In the genomic region with DNA sequence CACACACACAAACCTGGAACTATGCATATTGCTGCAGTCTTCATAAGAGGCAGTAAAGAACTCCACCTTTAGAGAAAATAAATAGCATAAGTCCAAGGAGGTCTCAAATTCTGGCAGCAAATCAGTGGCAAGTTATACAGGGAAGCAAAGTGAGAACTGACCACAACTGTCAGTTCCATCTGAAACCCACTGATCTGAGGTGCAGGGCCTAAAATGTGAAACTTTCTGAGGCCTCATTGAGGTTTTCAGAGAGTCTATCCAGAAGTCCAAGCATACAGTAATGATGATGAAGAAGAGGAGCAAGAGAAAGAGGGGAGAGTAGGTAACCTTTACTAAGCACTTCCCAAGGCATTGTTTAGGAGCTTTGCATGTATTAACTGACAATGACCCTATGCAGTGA, we compare ENCODE assay signal across 37 cellular contexts. TPM values are rescaled to one million over a fixed set of nuclear protein-coding genes. Genes with fewer than 3 reads are reported as not detected.
"Had no signal": no experiment of that assay in that cellular context is flagged by ENCODE, and none has a peak within 500 bp of the region (broad histone marks: within the 10 kb centered on the region; RNA-seq: fewer than 3 reads in every experiment).

No MANE protein-coding gene starts in this region.

- DNase-seq: activated effector memory CD4-positive, alpha-beta T cell treated with anti-CD3 and anti-CD28 coated beads, Interleukin-2, amount 50 U/mL, for 16 hours; activated effector memory CD4-positive, alpha-beta T cell treated with Interleukin-2 at 50 U/mL for 16 hours; activated gamma-delta T cell; activated gamma-delta T cell treated with Interleukin-2 at 50 U/mL for 16 hours; activated naive CD4-positive, alpha-beta T cell; activated naive CD4-positive, alpha-beta T cell treated with anti-CD3 and anti-CD28 coated beads for 36 hours; activated naive CD4-positive, alpha-beta T cell treated with anti-CD3 and anti-CD28 coated beads, Interleukin-2, amount 10 ng/mL, durations not matched to agents 7 days and 5 days; activated naive CD4-positive, alpha-beta T cell treated with anti-CD3 and anti-CD28 coated beads, Interleukin-2, amount 50 U/mL, for 16 hours; activated naive CD4-positive, alpha-beta T cell treated with Interleukin-2 at 50 U/mL for 16 hours; activated naive CD8-positive, alpha-beta T cell treated with anti-CD3 and anti-CD28 coated beads for 36 hours; activated naive CD8-positive, alpha-beta T cell treated with anti-CD3 and anti-CD28 coated beads, Interleukin-2, amount 10 ng/mL, durations not matched to agents 7 days and 5 days; activated naive CD8-positive, alpha-beta T cell treated with anti-CD3 and anti-CD28 coated beads, Interleukin-2, amount 50 U/mL, for 24 hours; activated T-cell treated with anti-CD3 and anti-CD28 coated beads, Interleukin-2, amount 50 U/mL, for 24 hours; activated T-cell treated with anti-CD3 and anti-CD28 coated beads, Interleukin-2, amount 50 U/mL, for 4 hours; activated T-cell treated with anti-CD3 and anti-CD28 coated beads, Interleukin-2, amount 50 U/mL, for 48 hours; activated T-cell treated with anti-CD3 and anti-CD28 coated beads, Interleukin-2, amount 50 U/mL, for 72 hours; adrenal gland; amniotic stem cell; amygdala; anterior cingulate cortex; aorta; body of pancreas; brain microvascular endothelial cell; caudate nucleus; central memory CD4-positive, alpha-beta T cell; cerebellar nuclear complex had no signal

- H3K4me1 ChIP-seq: adrenal gland, ascending aorta, body of pancreas, breast epithelium had no signal

- H3K9me3 Mint-ChIP-seq: activated naive CD4-positive, alpha-beta T cell treated with anti-CD3 and anti-CD28 coated beads for 36 hours; activated naive CD4-positive, alpha-beta T cell treated with anti-CD3 and anti-CD28 coated beads, Interleukin-2, amount 10 ng/mL, durations not matched to agents 7 days and 5 days; activated naive CD4-positive, alpha-beta T cell treated with anti-CD3 and anti-CD28 coated beads, Interleukin-2, amount 50 U/mL, for 24 hours; activated naive CD8-positive, alpha-beta T cell treated with anti-CD3 and anti-CD28 coated beads for 36 hours; activated naive CD8-positive, alpha-beta T cell treated with anti-CD3 and anti-CD28 coated beads, Interleukin-2, amount 10 ng/mL, durations not matched to agents 7 days and 5 days; activated naive CD8-positive, alpha-beta T cell treated with anti-CD3 and anti-CD28 coated beads, Interleukin-2, amount 50 U/mL, for 24 hours; activated T-cell treated with anti-CD3 and anti-CD28 coated beads, Interleukin-2, amount 50 U/mL, for 24 hours; activated T-cell treated with anti-CD3 and anti-CD28 coated beads, Interleukin-2, amount 50 U/mL, for 4 hours; activated T-cell treated with anti-CD3 and anti-CD28 coated beads, Interleukin-2, amount 50 U/mL, for 72 hours; activated T-helper 1 cell treated with anti-CD3 and anti-CD28 coated beads, Interleukin-12 subunit alpha, Interleukin-12 subunit beta, Interleukin-2, Interleukin-4 antibody, amounts not matched to agents 30 ng/mL and 10 ng/mL and 1 ng/mL, durations not matched to agents 14 hours and 24 hours and 36 hours; activated T-helper 17 cell treated with anti-CD3 and anti-CD28 coated beads, Interleukin-2, amount 50 U/mL, for 72 hours; central memory CD8-positive, alpha-beta T cell had no signal

- H3K4me1 Mint-ChIP-seq: activated naive CD4-positive, alpha-beta T cell treated with anti-CD3 and anti-CD28 coated beads, Interleukin-2, amount 10 ng/mL, durations not matched to agents 7 days and 5 days; activated naive CD4-positive, alpha-beta T cell treated with anti-CD3 and anti-CD28 coated beads, Interleukin-2, amount 50 U/mL, for 24 hours; activated naive CD8-positive, alpha-beta T cell treated with anti-CD3 and anti-CD28 coated beads for 36 hours; activated naive CD8-positive, alpha-beta T cell treated with anti-CD3 and anti-CD28 coated beads, Interleukin-2, amount 10 ng/mL, durations not matched to agents 7 days and 5 days; activated naive CD8-positive, alpha-beta T cell treated with anti-CD3 and anti-CD28 coated beads, Interleukin-2, amount 50 U/mL, for 24 hours; activated T-helper 17 cell treated with anti-CD3 and anti-CD28 coated beads, Interleukin-2, amount 50 U/mL, for 72 hours; brain; central memory CD8-positive, alpha-beta T cell had no signal

- H3K36me3 Mint-ChIP-seq: activated naive CD4-positive, alpha-beta T cell treated with anti-CD3 and anti-CD28 coated beads, Interleukin-2, amount 10 ng/mL, durations not matched to agents 7 days and 5 days; activated naive CD4-positive, alpha-beta T cell treated with anti-CD3 and anti-CD28 coated beads, Interleukin-2, amount 50 U/mL, for 24 hours; activated naive CD4-positive, alpha-beta T cell treated with anti-CD3 and anti-CD28 coated beads, Interleukin-2, amount 50 U/mL, for 72 hours; activated naive CD8-positive, alpha-beta T cell; activated naive CD8-positive, alpha-beta T cell treated with anti-CD3 and anti-CD28 coated beads for 36 hours; activated naive CD8-positive, alpha-beta T cell treated with anti-CD3 and anti-CD28 coated beads, Interleukin-2, amount 10 ng/mL, durations not matched to agents 7 days and 5 days; brain had no signal

- H3K27me3 ChIP-seq: adrenal gland, ascending aorta, body of pancreas, brain microvascular endothelial cell, breast epithelium, cardiac muscle cell had no signal

- H3K4me3 ChIP-seq: adrenal gland, ascending aorta, body of pancreas, breast epithelium, cardiac muscle cell had no signal

- H3K27me3 Mint-ChIP-seq: activated naive CD4-positive, alpha-beta T cell treated with anti-CD3 and anti-CD28 coated beads, Interleukin-2, amount 10 ng/mL, durations not matched to agents 7 days and 5 days; activated naive CD8-positive, alpha-beta T cell; activated naive CD8-positive, alpha-beta T cell treated with anti-CD3 and anti-CD28 coated beads for 36 hours; activated naive CD8-positive, alpha-beta T cell treated with anti-CD3 and anti-CD28 coated beads, Interleukin-2, amount 50 U/mL, for 24 hours; activated T-cell treated with anti-CD3 and anti-CD28 coated beads, Interleukin-2, amount 50 U/mL, for 24 hours; central memory CD8-positive, alpha-beta T cell had no signal

- H3K36me3 ChIP-seq: adrenal gland, ascending aorta, brain microvascular endothelial cell, breast epithelium, cardiac muscle cell had no signal

- H3K9me3 ChIP-seq: adrenal gland, ascending aorta, body of pancreas, breast epithelium had no signal

- H3K27ac ChIP-seq: adrenal gland, ascending aorta, body of pancreas, brain microvascular endothelial cell, breast epithelium, cardiac muscle cell had no signal

- ATAC-seq: activated naive CD4-positive, alpha-beta T cell treated with anti-CD3 and anti-CD28 coated beads, Interleukin-2, amount 50 U/mL, for 72 hours; activated naive CD8-positive, alpha-beta T cell treated with anti-CD3 and anti-CD28 coated beads, Interleukin-2, amount 50 U/mL, for 24 hours; activated T-cell treated with anti-CD3 and anti-CD28 coated beads, Interleukin-2, amount 50 U/mL, for 4 hours; activated T-cell treated with anti-CD3 and anti-CD28 coated beads, Interleukin-2, amount 50 U/mL, for 72 hours; activated T-helper 17 cell treated with anti-CD3 and anti-CD28 coated beads, Interleukin-2, amount 50 U/mL, for 72 hours; body of pancreas had no signal

- H3K4me3 Mint-ChIP-seq: activated naive CD4-positive, alpha-beta T cell treated with anti-CD3 and anti-CD28 coated beads for 36 hours; activated naive CD4-positive, alpha-beta T cell treated with anti-CD3 and anti-CD28 coated beads, Interleukin-2, amount 10 ng/mL, durations not matched to agents 7 days and 5 days; activated naive CD4-positive, alpha-beta T cell treated with anti-CD3 and anti-CD28 coated beads, Interleukin-2, amount 50 U/mL, for 24 hours; activated naive CD8-positive, alpha-beta T cell; activated naive CD8-positive, alpha-beta T cell treated with anti-CD3 and anti-CD28 coated beads for 36 hours; activated naive CD8-positive, alpha-beta T cell treated with anti-CD3 and anti-CD28 coated beads, Interleukin-2, amount 10 ng/mL, durations not matched to agents 7 days and 5 days; activated naive CD8-positive, alpha-beta T cell treated with anti-CD3 and anti-CD28 coated beads, Interleukin-2, amount 50 U/mL, for 24 hours; activated T-cell treated with anti-CD3 and anti-CD28 coated beads, Interleukin-2, amount 50 U/mL, for 24 hours; activated T-cell treated with anti-CD3 and anti-CD28 coated beads, Interleukin-2, amount 50 U/mL, for 4 hours; activated T-cell treated with anti-CD3 and anti-CD28 coated beads, Interleukin-2, amount 50 U/mL, for 72 hours; activated T-helper 1 cell treated with anti-CD3 and anti-CD28 coated beads, Interleukin-12 subunit alpha, Interleukin-12 subunit beta, Interleukin-2, Interleukin-4 antibody, amounts not matched to agents 30 ng/mL and 10 ng/mL and 1 ng/mL, durations not matched to agents 14 hours and 24 hours and 36 hours; activated T-helper 17 cell treated with anti-CD3 and anti-CD28 coated beads, Interleukin-2, amount 50 U/mL, for 72 hours; brain; central memory CD8-positive, alpha-beta T cell had no signal

- H3K27ac Mint-ChIP-seq: activated naive CD4-positive, alpha-beta T cell treated with anti-CD3 and anti-CD28 coated beads for 36 hours; activated naive CD4-positive, alpha-beta T cell treated with anti-CD3 and anti-CD28 coated beads, Interleukin-2, amount 10 ng/mL, durations not matched to agents 7 days and 5 days; activated naive CD4-positive, alpha-beta T cell treated with anti-CD3 and anti-CD28 coated beads, Interleukin-2, amount 50 U/mL, for 24 hours; activated naive CD4-positive, alpha-beta T cell treated with anti-CD3 and anti-CD28 coated beads, Interleukin-2, amount 50 U/mL, for 72 hours; activated naive CD8-positive, alpha-beta T cell; activated naive CD8-positive, alpha-beta T cell treated with anti-CD3 and anti-CD28 coated beads for 36 hours; activated naive CD8-positive, alpha-beta T cell treated with anti-CD3 and anti-CD28 coated beads, Interleukin-2, amount 10 ng/mL, durations not matched to agents 7 days and 5 days; activated naive CD8-positive, alpha-beta T cell treated with anti-CD3 and anti-CD28 coated beads, Interleukin-2, amount 50 U/mL, for 24 hours; activated T-cell treated with anti-CD3 and anti-CD28 coated beads, Interleukin-2, amount 50 U/mL, for 24 hours; activated T-cell treated with anti-CD3 and anti-CD28 coated beads, Interleukin-2, amount 50 U/mL, for 72 hours; activated T-helper 1 cell treated with anti-CD3 and anti-CD28 coated beads, Interleukin-12 subunit alpha, Interleukin-12 subunit beta, Interleukin-2, Interleukin-4 antibody, amounts not matched to agents 30 ng/mL and 10 ng/mL and 1 ng/mL, durations not matched to agents 14 hours and 24 hours and 36 hours; activated T-helper 17 cell treated with anti-CD3 and anti-CD28 coated beads, Interleukin-2, amount 50 U/mL, for 72 hours; brain had no signal

RNA-seq across cellular contexts. Expression of gene MTFR2, which starts 36.3 kb away (rescaled TPM):
- total RNA-seq: ascending aorta, cardiac septum had no signal
